Comparison of ENCODE assay signal across 24 cellular contexts in the genomic region with DNA sequence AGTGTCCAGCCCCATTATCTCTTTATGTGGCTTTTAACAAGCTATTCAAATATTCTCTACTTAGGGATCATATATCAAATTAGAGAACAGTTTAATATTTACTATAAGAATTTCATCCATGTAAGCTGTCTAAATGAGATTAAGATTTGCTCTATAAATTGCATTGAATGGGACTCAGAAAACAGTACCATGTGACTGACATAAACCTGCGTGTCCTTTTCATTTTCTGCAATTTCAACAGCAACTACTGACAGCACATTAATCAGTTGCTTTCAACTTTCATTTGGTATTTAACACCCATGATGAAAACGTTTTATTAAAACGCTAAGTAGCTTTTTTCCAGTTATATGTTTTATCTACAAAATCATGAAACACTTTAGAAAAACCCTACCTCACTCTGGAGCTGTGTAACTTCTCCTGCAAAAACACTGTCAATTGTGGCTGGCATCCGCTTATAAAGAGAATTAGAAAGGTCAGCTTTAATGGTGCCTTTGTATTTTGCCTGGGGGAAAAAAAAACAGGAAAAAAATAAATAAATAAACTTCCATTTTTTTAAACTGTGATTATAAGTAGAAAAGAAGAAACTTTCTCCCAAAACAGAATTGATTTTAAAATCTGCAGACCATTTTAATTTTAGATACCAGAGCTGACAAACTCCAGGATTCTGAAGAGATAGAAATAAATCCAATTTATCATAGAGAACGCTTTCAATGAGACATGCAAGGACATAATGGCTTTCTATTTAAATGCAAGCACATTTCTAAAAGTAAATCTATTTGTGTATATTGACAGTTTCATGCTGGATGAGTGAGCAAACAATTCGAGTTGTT. TPM values are rescaled to one million over a fixed set of nuclear protein-coding genes. Genes with fewer than 3 reads are reported as not detected.
DNase-seq lines count a peak whose midpoint lies in the region; ATAC-seq, FAIRE-seq and TF ChIP-seq lines count a peak whose summit lies in the region.
"Had no signal": no experiment of that assay in that cellular context is flagged by ENCODE, and none has a peak within 500 bp of the region (broad histone marks: within the 10 kb centered on the region; RNA-seq: fewer than 3 reads in every experiment).

No MANE protein-coding gene starts in this region.

- FAIRE-seq in islet of Langerhans (lab: Jason Lieb, UNC) (peak; percentile 53), urothelium cell line (lab: Jason Lieb, UNC) (no peak)
- FAIRE-seq: G401.6, GM12892, RCC 7860 had no signal

- peak overlapping the region in 5 of 10 donors; percentile 6 to 59 (median 56) for H3K4me3 ChIP-seq in heart right ventricle
- H3K4me3 ChIP-seq: BLaER1 treated with 17β-estradiol and CSF1 and Interleukin-3, amounts not matched to agents 10 nM and 100 nM; GM23338; HAP-1; SK-N-MC had no signal

- H3K9me3 ChIP-seq in heart right ventricle, result no peaks in the 10 kb centered on the region
- H3K9me3 ChIP-seq: BLaER1 treated with 17β-estradiol and CSF1 and Interleukin-3, amounts not matched to agents 10 nM and 100 nM; HAP-1 had no signal

- DNase-seq in heart right ventricle (no peak), Right ventricle myocardium superior (no peak), HEK293T (ENCODE audit: extremely low spot score) (no peak), NCI-H82 treated with DMSO at 0.1 percent for 48 hours (lab: John Stamatoyannopoulos, UW; ENCODE audit: unreplicated experiment) (peak; percentile 12), Ammon's horn (ENCODE audit: low spot score) (no peak), urothelium cell line (ENCODE audit: low spot score) (no peak)
- DNase-seq: CD8-positive, alpha-beta T cell; IMR-90; NCI-H1105; NCI-H1694; NCI-H2081 treated with DMSO at 0.1 percent for 48 hours; NCI-H2171 treated with DMSO at 0.1 percent for 48 hours; NCI-H446; T-cell had no signal

- ATAC-seq in heart right ventricle, result no peak
- ATAC-seq in Right ventricle myocardium superior (ENCODE audit: poor library complexity), result no peak
- no peak for ATAC-seq in GM21526 (IDR thresholded peaks at IDR 0.05; ENCODE audit: low FRiP score, unreplicated experiment)
- ATAC-seq: CD8-positive, alpha-beta T cell; GM23338; T-cell had no signal

- H3K36me3 ChIP-seq in heart right ventricle, result peaks cover 0 to 52% (median 0%) of the 10 kb centered on the region in 9 donors
- H3K36me3 ChIP-seq: BLaER1 treated with 17β-estradiol and CSF1 and Interleukin-3, amounts not matched to agents 10 nM and 100 nM; HAP-1 had no signal

- 51 to 53% methylated on average over 6 of the region's 6 CpGs for WGBS in heart right ventricle, 2 donors

- H3K27me3 ChIP-seq in heart right ventricle, result no peaks in the 10 kb centered on the region
- H3K27me3 ChIP-seq: BLaER1 treated with 17β-estradiol and CSF1 and Interleukin-3, amounts not matched to agents 10 nM and 100 nM had no signal

- H3K4me1 ChIP-seq in heart right ventricle, result peaks cover 0 to 53% (median 5%) of the 10 kb centered on the region in 9 donors

- peak overlapping the region in 8 of 10 donors; percentile 24 to 95 (median 46) for H3K27ac ChIP-seq in heart right ventricle
- H3K27ac ChIP-seq: BLaER1 treated with 17β-estradiol and CSF1 and Interleukin-3, amounts not matched to agents 10 nM and 100 nM; KMS-11; SK-N-MC had no signal

- CTCF ChIA-PET in HEK293T (lab: Yijun Ruan, JAX), result interaction anchor here (0.7 kb wide), 1 partner anchor 47 kb away, joined by 4 read pairs; no protein-coding TSS in a partner anchor

- no peak for TF ChIP-seq CTCF in heart right ventricle (IDR thresholded peaks at IDR 0.05)

- POLR2A ChIA-PET in HEK293T (lab: Yijun Ruan, JAX), result no interaction called here

- intact Hi-C loops in heart right ventricle (cut with DNase I) (no loop called here), Right ventricle myocardium superior (cut with DNase I) (no loop called here)

TF ChIP-seq in HEK293T, 16 proteins besides CTCF, POLR2A, EP300 and RAD21:
- TF ChIP-seq HDGF (IDR thresholded peaks at IDR 0.05; ENCODE audit: borderline replicate concordance), result no peak
- TF ChIP-seq, protein P1, sequence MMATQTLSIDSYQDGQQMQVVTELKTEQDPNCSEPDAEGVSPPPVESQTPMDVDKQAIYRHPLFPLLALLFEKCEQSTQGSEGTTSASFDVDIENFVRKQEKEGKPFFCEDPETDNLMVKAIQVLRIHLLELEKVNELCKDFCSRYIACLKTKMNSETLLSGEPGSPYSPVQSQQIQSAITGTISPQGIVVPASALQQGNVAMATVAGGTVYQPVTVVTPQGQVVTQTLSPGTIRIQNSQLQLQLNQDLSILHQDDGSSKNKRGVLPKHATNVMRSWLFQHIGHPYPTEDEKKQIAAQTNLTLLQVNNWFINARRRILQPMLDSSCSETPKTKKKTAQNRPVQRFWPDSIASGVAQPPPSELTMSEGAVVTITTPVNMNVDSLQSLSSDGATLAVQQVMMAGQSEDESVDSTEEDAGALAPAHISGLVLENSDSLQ (IDR thresholded peaks at IDR 0.05), result peak; percentile 56; the same call in 1 of the 2 replicates

RNA-seq across cellular contexts. Expression of a gene that starts 9.2 kb away (rescaled TPM):
- total RNA-seq in heart right ventricle (100 to 1,000 TPM; 609 to 899 (median 752) TPM), Right ventricle myocardium superior (623 TPM)
- 100 to 1,000 TPM; 113 to 680 TPM for polyA plus RNA-seq in heart right ventricle
- total RNA-seq: CD8-positive, alpha-beta T cell had no signal
